In genomic region chr10:107899663-107900062, GRCh38 we compare ENCODE assay signal across 24 cellular contexts.
"Had no signal": no experiment of that assay in that cellular context is flagged by ENCODE, and none has a peak within 500 bp of the region (broad histone marks: within the 10 kb centered on the region; RNA-seq: fewer than 3 reads in every experiment).

No MANE protein-coding gene starts in this region.

- H3K4me3 Mint-ChIP-seq: central memory CD8-positive, alpha-beta T cell; dendritic cell treated with granulocyte-macrophage colony-stimulating factor and Interleukin-4, amounts not matched to agents 40 ng/mL and 50 ng/mL, for 4 days; immature natural killer cell; natural killer cell; stimulated activated memory B cell treated with anti-CD40 and anti-IgM and Interleukin-4, amounts not matched to agents 10 μg/mL and 1 μg/mL and 100 μg/mL, for 72 hours had no signal

- FAIRE-seq: frontal cortex, keratinocyte had no signal

- DNase-seq: colonic mucosa; effector memory CD4-positive, alpha-beta T cell; hypothalamus; immature natural killer cell; natural killer cell; occipital lobe; posterior cingulate gyrus; right cardiac atrium; spleen; stimulated activated CD4-positive, alpha-beta T cell treated with anti-CD3 and anti-CD28 coated beads, Interleukin-4, amount 100 ng/mL, for 4 hours; stimulated activated naive CD8-positive, alpha-beta T cell treated with anti-CD3 and anti-CD28 coated beads, Interleukin-15, Interleukin-2, amounts not matched to agents 100 U/mL and 50 U/mL, for 24 hours; substantia nigra; testis; tibial artery; uterus had no signal

- H3K27ac ChIP-seq: colonic mucosa, psoas muscle, skin epidermis, spleen, testis, tibial artery, uterus had no signal

- H3K27ac Mint-ChIP-seq: dendritic cell treated with granulocyte-macrophage colony-stimulating factor and Interleukin-4, amounts not matched to agents 40 ng/mL and 50 ng/mL, for 4 days; immature natural killer cell; natural killer cell; stimulated activated memory B cell treated with anti-CD40 and anti-IgM and Interleukin-4, amounts not matched to agents 10 μg/mL and 1 μg/mL and 100 μg/mL, for 72 hours had no signal

- H3K9me3 ChIP-seq: colonic mucosa, psoas muscle, spleen, testis, tibial artery, upper lobe of left lung, uterus had no signal

- H3K27me3 ChIP-seq: colonic mucosa, spleen, testis, tibial artery, upper lobe of left lung, uterus had no signal

- H3K4me1 ChIP-seq: colonic mucosa, psoas muscle, spleen, testis, tibial artery, upper lobe of left lung, uterus had no signal

- H3K9me3 Mint-ChIP-seq: dendritic cell treated with granulocyte-macrophage colony-stimulating factor and Interleukin-4, amounts not matched to agents 40 ng/mL and 50 ng/mL, for 4 days had no signal

- H3K27me3 Mint-ChIP-seq: central memory CD8-positive, alpha-beta T cell; dendritic cell treated with granulocyte-macrophage colony-stimulating factor and Interleukin-4, amounts not matched to agents 40 ng/mL and 50 ng/mL, for 4 days; stimulated activated memory B cell treated with anti-CD40 and anti-IgM and Interleukin-4, amounts not matched to agents 10 μg/mL and 1 μg/mL and 100 μg/mL, for 72 hours had no signal

- H3K36me3 ChIP-seq: colonic mucosa, spleen, tibial artery, upper lobe of left lung, uterus had no signal

- H3K4me3 ChIP-seq: colonic mucosa, psoas muscle, skin epidermis, spleen, testis, tibial artery, upper lobe of left lung, uterus had no signal

- H3K36me3 Mint-ChIP-seq: immature natural killer cell; natural killer cell; stimulated activated memory B cell treated with anti-CD40 and anti-IgM and Interleukin-4, amounts not matched to agents 10 μg/mL and 1 μg/mL and 100 μg/mL, for 72 hours had no signal

- ATAC-seq: left lobe of liver; natural killer cell; psoas muscle; right cardiac atrium; stimulated activated memory B cell treated with anti-CD40 and anti-IgM and Interleukin-4, amounts not matched to agents 10 μg/mL and 1 μg/mL and 100 μg/mL, for 72 hours; stimulated activated naive CD8-positive, alpha-beta T cell treated with anti-CD3 and anti-CD28 coated beads, Interleukin-15, Interleukin-2, amounts not matched to agents 100 U/mL and 50 U/mL, for 24 hours had no signal

- H3K4me1 Mint-ChIP-seq: central memory CD8-positive, alpha-beta T cell; immature natural killer cell; natural killer cell had no signal
